8 cellular contexts compared by ENCODE assay signal in genomic region chr12:109714141-109714912, GRCh38. TPM values are rescaled to one million over a fixed set of nuclear protein-coding genes. Genes with fewer than 3 reads are reported as not detected.
A peak's percentile ranks its signal among the peaks of the same experiment; 100 is the strongest.
DNase-seq lines count a peak whose midpoint lies in the region; ATAC-seq and TF ChIP-seq lines count a peak whose summit lies in the region.

No MANE protein-coding gene starts in this region.

- H3K9me3 ChIP-seq in thymus (ENCODE audit: control insufficient read depth), result no peaks in the 10 kb centered on the region

- no peaks in the 10 kb centered on the region for H3K36me3 Mint-ChIP-seq in activated T-helper 1 cell treated with anti-CD3 and anti-CD28 coated beads, Interleukin-12 subunit alpha, Interleukin-12 subunit beta, Interleukin-2, Interleukin-4 antibody, amounts not matched to agents 30 ng/mL and 10 ng/mL and 1 ng/mL, durations not matched to agents 14 hours and 24 hours and 36 hours (ENCODE audit: low read depth)

- H3K4me1 Mint-ChIP-seq in activated T-helper 1 cell treated with anti-CD3 and anti-CD28 coated beads, Interleukin-12 subunit alpha, Interleukin-12 subunit beta, Interleukin-2, Interleukin-4 antibody, amounts not matched to agents 30 ng/mL and 10 ng/mL and 1 ng/mL, durations not matched to agents 14 hours and 24 hours and 36 hours (ENCODE audit: low read depth), result no peaks in the 10 kb centered on the region

- no peaks in the 10 kb centered on the region for H3K9me3 Mint-ChIP-seq in activated T-helper 1 cell treated with anti-CD3 and anti-CD28 coated beads, Interleukin-12 subunit alpha, Interleukin-12 subunit beta, Interleukin-2, Interleukin-4 antibody, amounts not matched to agents 30 ng/mL and 10 ng/mL and 1 ng/mL, durations not matched to agents 14 hours and 24 hours and 36 hours

- peaks cover 51% of the 10 kb centered on the region for H3K27me3 ChIP-seq in thymus (ENCODE audit: control insufficient read depth, insufficient read depth)

- WGBS in thymus, result 2% methylated on average over 96 of the region's 96 CpGs

- ATAC-seq in HG03139 (IDR thresholded peaks at IDR 0.05; ENCODE audit: unreplicated experiment), result peak; percentile 14

- TF ChIP-seq CTCF in 22Rv1 (IDR thresholded peaks at IDR 0.05), result peak; percentile 90
- TF ChIP-seq CTCF in GM13977 (IDR thresholded peaks at IDR 0.05; ENCODE audit: extremely low read depth, insufficient read depth, missing control alignments), result no peak
- TF ChIP-seq CTCF in fibroblast of the aortic adventitia (IDR thresholded peaks at IDR 0.05; ENCODE audit: insufficient read depth, low read length), result no peak

- H3K4me3 Mint-ChIP-seq in activated T-helper 1 cell treated with anti-CD3 and anti-CD28 coated beads, Interleukin-12 subunit alpha, Interleukin-12 subunit beta, Interleukin-2, Interleukin-4 antibody, amounts not matched to agents 30 ng/mL and 10 ng/mL and 1 ng/mL, durations not matched to agents 14 hours and 24 hours and 36 hours, result no peak overlapping the region

- H3K27ac Mint-ChIP-seq in activated T-helper 1 cell treated with anti-CD3 and anti-CD28 coated beads, Interleukin-12 subunit alpha, Interleukin-12 subunit beta, Interleukin-2, Interleukin-4 antibody, amounts not matched to agents 30 ng/mL and 10 ng/mL and 1 ng/mL, durations not matched to agents 14 hours and 24 hours and 36 hours, result no peak overlapping the region

- peaks cover 67% of the 10 kb centered on the region for H3K27me3 Mint-ChIP-seq in activated T-helper 1 cell treated with anti-CD3 and anti-CD28 coated beads, Interleukin-12 subunit alpha, Interleukin-12 subunit beta, Interleukin-2, Interleukin-4 antibody, amounts not matched to agents 30 ng/mL and 10 ng/mL and 1 ng/mL, durations not matched to agents 14 hours and 24 hours and 36 hours (ENCODE audit: insufficient read depth)

- DNase-seq in GM13977 (ENCODE audit: low spot score) (peak; percentile 74), NOMO-1 treated with dmso at 0.1 percent for 144 hours (lab: John Stamatoyannopoulos, UW; ENCODE audit: unreplicated experiment) (peak; percentile 8), fibroblast of the aortic adventitia (ENCODE audit: low read depth) (peak; percentile 14), nucleus accumbens (lab: John Stamatoyannopoulos, UW) (peak in 35 of 56 donors; percentile 21 to 72 (median 41))
- peak; percentile 17 for DNase-seq in activated T-helper 1 cell treated with anti-CD3 and anti-CD28 coated beads, Interleukin-12 subunit alpha, Interleukin-12 subunit beta, Interleukin-2, Interleukin-4 antibody, amounts not matched to agents 30 ng/mL and 10 ng/mL and 1 ng/mL, durations not matched to agents 14 hours and 24 hours and 36 hours (ENCODE audit: low spot score)

- H3K4me3 ChIP-seq in fibroblast of the aortic adventitia (ENCODE audit: low read depth, low read length) (peak overlapping the region; percentile 64), thymus (ENCODE audit: low read length) (peak overlapping the region; percentile 62)

- no peaks in the 10 kb centered on the region for H3K36me3 ChIP-seq in thymus (ENCODE audit: control insufficient read depth, insufficient read depth)

- peak overlapping the region; percentile 85 for H3K27ac ChIP-seq in 22Rv1
- no peak overlapping the region for H3K27ac ChIP-seq in thymus (ENCODE audit: low read depth)

- peaks cover 9% of the 10 kb centered on the region for H3K4me1 ChIP-seq in thymus (ENCODE audit: control insufficient read depth, insufficient read depth, low read length)

- intact Hi-C loops in activated T-helper 1 cell treated with anti-CD3 and anti-CD28 coated beads, Interleukin-12 subunit alpha, Interleukin-12 subunit beta, Interleukin-2, Interleukin-4 antibody, amounts not matched to agents 30 ng/mL and 10 ng/mL and 1 ng/mL, durations not matched to agents 14 hours and 24 hours and 36 hours (cut with micrococcal nuclease), result loop anchor here (5.0 to 10.0 kb wide), 3 partner anchors 410 to 1973 kb away; partner anchors contain the start of genes ACAD10, BRAP, IFT81 and UNG

- in situ Hi-C loops in GM13977 (cut with MboI; ENCODE audit: low pct_unique_long_range_greater_than_20kb, low sequenced_read_pairs, unreplicated experiment), result no loop called here

RNA-seq across cellular contexts. Expression of gene FAM222A, which starts 0.7 kb away (rescaled TPM):
- 2.4 TPM in 2 replicates for total RNA-seq in activated T-helper 1 cell treated with anti-CD3 and anti-CD28 coated beads, Interleukin-12 subunit alpha, Interleukin-12 subunit beta, Interleukin-2, Interleukin-4 antibody, amounts not matched to agents 30 ng/mL and 10 ng/mL and 1 ng/mL, durations not matched to agents 14 hours and 24 hours and 36 hours
- 0.25 and 0.54 TPM in 2 replicates for total RNA-seq in fibroblast of the aortic adventitia (ENCODE audit: low replicate concordance)
- polyA plus RNA-seq in thymus, result 0.78 TPM

Comparison
In these comparisons a context has a peak if more than half of its experiments do, and no peak if none do; other contexts are left out.
1. DNase-seq: peak in every context shown above with its lines; median percentile 74 in GM13977; 41 in nucleus accumbens; 17 in activated T-helper 1 cell treated with anti-CD3 and anti-CD28 coated beads, Interleukin-12 subunit alpha, Interleukin-12 subunit beta, Interleukin-2, Interleukin-4 antibody, amounts not matched to agents 30 ng/mL and 10 ng/mL and 1 ng/mL, durations not matched to agents 14 hours and 24 hours and 36 hours; 14 in fibroblast of the aortic adventitia; 8 in NOMO-1 treated with dmso at 0.1 percent for 144 hours.